In genomic region chr12:8648598-8649205, GRCh38 we compare ENCODE assay signal across 11 cellular contexts. TPM values are rescaled to one million over a fixed set of nuclear protein-coding genes. Genes with fewer than 3 reads are reported as not detected.
DNase-seq lines count a peak whose midpoint lies in the region; ATAC-seq, FAIRE-seq and TF ChIP-seq lines count a peak whose summit lies in the region.
"Had no signal": no experiment of that assay in that cellular context is flagged by ENCODE, and none has a peak within 500 bp of the region (broad histone marks: within the 10 kb centered on the region; RNA-seq: fewer than 3 reads in every experiment).

No MANE protein-coding gene starts in this region.

- no peak for TF ChIP-seq RAD21 in HepG2 (CRISPR knock-in tag; IDR thresholded peaks at IDR 0.05)

- H2AFZ ChIP-seq in HepG2 (ENCODE audit: low read length) (no peak overlapping the region), hepatocyte (no peak overlapping the region)

- H3K36me3 ChIP-seq in HepG2 (replicated peaks in 1 of 2; ENCODE audit: control insufficient read depth in 1 of 2, insufficient read depth in 2 of 2, low read length in 2 of 2) (no peaks in the 10 kb centered on the region), hepatocyte (replicated peaks; ENCODE audit: insufficient read depth, low read depth) (no peaks in the 10 kb centered on the region)

- H3K4me2 ChIP-seq in HepG2 (ENCODE audit: low read depth, low read length) (no peak overlapping the region), hepatocyte (no peak overlapping the region)

- no peak overlapping the region for H3K27ac ChIP-seq in HepG2 (ENCODE audit: extremely low read length, insufficient read depth, low read length)
- H3K27ac ChIP-seq in hepatocyte, result no peak overlapping the region

- no peak for TF ChIP-seq CTCF in HepG2 (CRISPR knock-in tag; IDR thresholded peaks at IDR 0.05)
- no peak for TF ChIP-seq CTCF in hepatocyte (IDR thresholded peaks at IDR 0.05; ENCODE audit: poor library complexity)

- H3K9me2 ChIP-seq in hepatocyte (replicated peaks; ENCODE audit: insufficient read depth), result no peaks in the 10 kb centered on the region

- H3K79me2 ChIP-seq in HepG2 (ENCODE audit: insufficient read depth, low read length) (no peaks in the 10 kb centered on the region), hepatocyte (no peaks in the 10 kb centered on the region)

- peak; percentile 19 for DNase-seq in activated CD4-positive, CD25-positive, alpha-beta regulatory T cell treated with anti-CD3 and anti-CD28 coated beads, Interleukin-2, amount 50 U/mL, for 16 hours (ENCODE audit: low read depth, low spot score)
- DNase-seq in stimulated activated CD4-positive, alpha-beta T cell treated with anti-CD3 and anti-CD28 coated beads, Interleukin-12 subunit alpha, Interleukin-12 subunit beta, amount 100 ng/mL, for 4 hours, result peak; percentile 35
- no peak for DNase-seq in left cardiac atrium
- DNase-seq in HepG2 (ENCODE audit: low spot score), result no peak
- DNase-seq in hepatocyte (ENCODE audit: low spot score), result no peak
- DNase-seq in NAMALWA (ENCODE audit: low spot score), result no peak
- DNase-seq: NCI-H82 had no signal

- H3K4me3 ChIP-seq in HepG2 (replicated peaks in 1 of 3; ENCODE audit: insufficient read depth in 1 of 3, low read depth in 2 of 3, low read length in 3 of 3) (no peak overlapping the region), hepatocyte (no peak overlapping the region)

- POLR2A ChIA-PET in HepG2 (lab: Yijun Ruan, JAX), result no interaction called here

- CTCF ChIA-PET in HepG2 (lab: Yijun Ruan, JAX; ENCODE audit: low intra/inter-chr PET ratio, low total read pairs), result no interaction called here

- in situ Hi-C loops in HepG2 (cut with HindIII; ENCODE audit: extremely low pct_ligation_motif_present, low pct_unique_long_range_greater_than_20kb), result no loop called here

- H4K20me1 ChIP-seq in HepG2 (ENCODE audit: insufficient read depth, low read length) (no peaks in the 10 kb centered on the region), hepatocyte (ENCODE audit: insufficient read depth, poor library complexity, severe bottlenecking) (no peaks in the 10 kb centered on the region)

- no peaks in the 10 kb centered on the region for H3K9me3 ChIP-seq in HepG2 (ENCODE audit: low read length)
- H3K9me3 ChIP-seq in hepatocyte (ENCODE audit: low read depth), result no peaks in the 10 kb centered on the region

- TF ChIP-seq EP300 in HepG2 (IDR thresholded peaks at IDR 0.05; ENCODE audit: low read depth in 2 of 2, low read length in 2 of 2) (no peak), HepG2 (CRISPR knock-in tag; IDR thresholded peaks at IDR 0.05; ENCODE audit: borderline replicate concordance) (no peak)

- 6% methylated on average over 5 of the region's 8 CpGs for WGBS in HepG2 (ENCODE audit: low lambda C conversion rate)
- WGBS in hepatocyte (ENCODE audit: low lambda C conversion rate, missing lambda C conversion rate), result 92% methylated on average over 8 of the region's 8 CpGs

- no peak for FAIRE-seq in HepG2 (lab: Jason Lieb, UNC)

- no peak for TF ChIP-seq POLR2A in HepG2 (IDR thresholded peaks at IDR 0.05; ENCODE audit: insufficient read depth in 1 of 2, low read depth in 2 of 2, low read length in 2 of 2)

- H3K4me1 ChIP-seq in HepG2 (ENCODE audit: insufficient read depth, low read length), result no peaks in the 10 kb centered on the region
- no peaks in the 10 kb centered on the region for H3K4me1 ChIP-seq in hepatocyte (ENCODE audit: insufficient read depth)

- ATAC-seq in GM18517 (IDR thresholded peaks at IDR 0.05; ENCODE audit: unreplicated experiment) (peak; percentile 67), HG02642 (IDR thresholded peaks at IDR 0.05; ENCODE audit: poor library complexity, unreplicated experiment) (peak; percentile 78), left cardiac atrium (no peak), HepG2 (no peak)
- ATAC-seq: naive thymus-derived CD8-positive, alpha-beta T cell had no signal

- intact Hi-C loops in left cardiac atrium (cut with DNase I) (no loop called here), HepG2 (cut with micrococcal nuclease; ENCODE audit: unreplicated experiment) (no loop called here)

- H3K9ac ChIP-seq in HepG2 (ENCODE audit: insufficient read depth, low read depth, low read length), result no peak overlapping the region

- no TSS peak for BruUV-seq in HepG2 (replicated peaks; lab: Mats Ljungman, UMichigan)

- H3K27me3 ChIP-seq in HepG2 (ENCODE audit: control insufficient read depth in 1 of 2, insufficient read depth in 2 of 2, low read length in 2 of 2), result peaks cover 0 to 9% of the 10 kb centered on the region in 2 experiments; a peak in 3 of 5 replicates
- H3K27me3 ChIP-seq in hepatocyte, result no peaks in the 10 kb centered on the region

RNA-seq across cellular contexts. Expression of gene MFAP5, which starts 13.9 kb away (rescaled TPM):
- total RNA-seq in left cardiac atrium (100 to 1,000 TPM in 1 of 2 donors, 10 to 100 TPM in 1; 64.8 to 120 TPM), HepG2 (2016; rRNA removed; fragmentation: Illumina TruSeq; extraction: Trizol) (not detected in 2 replicates), hepatocyte (1.7 and 1.9 TPM in 2 replicates)
- not detected in 2 replicates for total RNA-seq in HepG2 (2016; cell fraction: cytosol; rRNA removed; fragmentation: Illumina TruSeq; extraction: Trizol; ENCODE audit: low read depth)
- not detected in 2 replicates for total RNA-seq in HepG2 (2016; cell fraction: insoluble cytoplasmic fraction; rRNA removed; fragmentation: Illumina TruSeq; extraction: Trizol)
- total RNA-seq in HepG2 (2016; cell fraction: membrane; rRNA removed; fragmentation: Illumina TruSeq; extraction: Trizol), result not detected in 2 replicates
- not detected in 2 replicates for total RNA-seq in HepG2 (2016; cell fraction: nucleus; rRNA removed; fragmentation: Illumina TruSeq; extraction: Trizol)
- polyA plus RNA-seq in HepG2 (2011; rRNA removed) (0.07 TPM in 1 of 2 replicates, not detected in the other), hepatocyte (0.15 and 1.0 TPM in 2 replicates)
- 0.15 and 0.23 TPM in 2 replicates for polyA plus RNA-seq in HepG2 (2011; cell fraction: cytosol; rRNA removed)
- not detected in 2 replicates for polyA plus RNA-seq in HepG2 (2011; cell fraction: nucleus; rRNA removed)
- polyA plus RNA-seq in HepG2 (2012), result not detected in 2 replicates
- not detected in 2 replicates for polyA plus RNA-seq in HepG2 (2016; cell fraction: cytosol; fragmentation: Illumina TruSeq; extraction: Trizol; ENCODE audit: low read depth)
- polyA plus RNA-seq in HepG2 (2016; cell fraction: insoluble cytoplasmic fraction; fragmentation: Illumina TruSeq; extraction: Trizol; ENCODE audit: low read depth), result not detected in 2 replicates
- polyA plus RNA-seq in HepG2 (2016; cell fraction: membrane; fragmentation: Illumina TruSeq; extraction: Trizol; ENCODE audit: low read depth), result not detected in 2 replicates
- polyA plus RNA-seq in HepG2 (2016; cell fraction: nucleus; fragmentation: Illumina TruSeq; extraction: Trizol; ENCODE audit: insufficient read depth, low read depth), result not detected in 2 replicates
- polyA minus RNA-seq in HepG2 (2011; rRNA and poly(A)+ RNA removed; ENCODE audit: low replicate concordance), result 442 TPM in 1 of 2 replicates, not detected in the other
- 0.62 TPM in 1 of 2 replicates, not detected in the other for polyA minus RNA-seq in HepG2 (2011; cell fraction: cytosol; rRNA and poly(A)+ RNA removed)
- polyA minus RNA-seq in HepG2 (2011; cell fraction: nucleus; rRNA and poly(A)+ RNA removed), result 0.52 and 1.2 TPM in 2 replicates
- total RNA-seq: dermis microvascular lymphatic vessel endothelial cell; naive thymus-derived CD8-positive, alpha-beta T cell had no signal
- polyA plus RNA-seq: naive thymus-derived CD8-positive, alpha-beta T cell had no signal

RNA-seq across cellular contexts. Expression of gene AICDA, which starts 36.0 kb away (rescaled TPM):
- total RNA-seq in left cardiac atrium (under 1 TPM in 1 of 2 donors, not detected in 1; 0.10 TPM), HepG2 (2016; rRNA removed; fragmentation: Illumina TruSeq; extraction: Trizol) (not detected in 2 replicates), hepatocyte (0.12 and 0.23 TPM in 2 replicates)
- total RNA-seq in HepG2 (2016; cell fraction: cytosol; rRNA removed; fragmentation: Illumina TruSeq; extraction: Trizol; ENCODE audit: low read depth), result not detected in 2 replicates
- not detected in 2 replicates for total RNA-seq in HepG2 (2016; cell fraction: insoluble cytoplasmic fraction; rRNA removed; fragmentation: Illumina TruSeq; extraction: Trizol)
- total RNA-seq in HepG2 (2016; cell fraction: membrane; rRNA removed; fragmentation: Illumina TruSeq; extraction: Trizol), result not detected in 2 replicates
- not detected in 2 replicates for total RNA-seq in HepG2 (2016; cell fraction: nucleus; rRNA removed; fragmentation: Illumina TruSeq; extraction: Trizol)
- polyA plus RNA-seq in HepG2 (2011; rRNA removed) (not detected in 2 replicates), hepatocyte (not detected in 2 replicates)
- not detected in 2 replicates for polyA plus RNA-seq in HepG2 (2011; cell fraction: cytosol; rRNA removed)
- not detected in 2 replicates for polyA plus RNA-seq in HepG2 (2011; cell fraction: nucleus; rRNA removed)
- polyA plus RNA-seq in HepG2 (2012), result not detected in 2 replicates
- not detected in 2 replicates for polyA plus RNA-seq in HepG2 (2016; cell fraction: cytosol; fragmentation: Illumina TruSeq; extraction: Trizol; ENCODE audit: low read depth)
- not detected in 2 replicates for polyA plus RNA-seq in HepG2 (2016; cell fraction: insoluble cytoplasmic fraction; fragmentation: Illumina TruSeq; extraction: Trizol; ENCODE audit: low read depth)
- polyA plus RNA-seq in HepG2 (2016; cell fraction: membrane; fragmentation: Illumina TruSeq; extraction: Trizol; ENCODE audit: low read depth), result not detected in 2 replicates
- polyA plus RNA-seq in HepG2 (2016; cell fraction: nucleus; fragmentation: Illumina TruSeq; extraction: Trizol; ENCODE audit: insufficient read depth, low read depth), result not detected in 2 replicates
- polyA minus RNA-seq in HepG2 (2011; rRNA and poly(A)+ RNA removed; ENCODE audit: low replicate concordance), result 0.30 TPM in 1 of 2 replicates, not detected in the other
- polyA minus RNA-seq in HepG2 (2011; cell fraction: cytosol; rRNA and poly(A)+ RNA removed), result not detected in 2 replicates
- polyA minus RNA-seq in HepG2 (2011; cell fraction: nucleus; rRNA and poly(A)+ RNA removed), result not detected in 2 replicates
- total RNA-seq: dermis microvascular lymphatic vessel endothelial cell; naive thymus-derived CD8-positive, alpha-beta T cell had no signal
- polyA plus RNA-seq: naive thymus-derived CD8-positive, alpha-beta T cell had no signal

RNA-seq across cellular contexts. Expression of gene RIMKLB, which starts 49.1 kb away (rescaled TPM):
- total RNA-seq in left cardiac atrium, result 10 to 100 TPM; 15.7 to 16.5 TPM
- total RNA-seq in HepG2 (2016; rRNA removed; fragmentation: Illumina TruSeq; extraction: Trizol), result 0.21 and 0.33 TPM in 2 replicates
- not detected in 2 replicates for total RNA-seq in HepG2 (2016; cell fraction: cytosol; rRNA removed; fragmentation: Illumina TruSeq; extraction: Trizol; ENCODE audit: low read depth)
- 0.22 and 0.39 TPM in 2 replicates for total RNA-seq in HepG2 (2016; cell fraction: insoluble cytoplasmic fraction; rRNA removed; fragmentation: Illumina TruSeq; extraction: Trizol)
- total RNA-seq in HepG2 (2016; cell fraction: membrane; rRNA removed; fragmentation: Illumina TruSeq; extraction: Trizol), result 0.03 TPM in 1 of 2 replicates, not detected in the other
- 0.78 and 1.7 TPM in 2 replicates for total RNA-seq in HepG2 (2016; cell fraction: nucleus; rRNA removed; fragmentation: Illumina TruSeq; extraction: Trizol)
- 0.35 and 0.40 TPM in 2 replicates for polyA plus RNA-seq in HepG2 (2011; rRNA removed)
- 0.15 and 0.18 TPM in 2 replicates for polyA plus RNA-seq in HepG2 (2011; cell fraction: cytosol; rRNA removed)
- 0.96 and 2.2 TPM in 2 replicates for polyA plus RNA-seq in HepG2 (2011; cell fraction: nucleus; rRNA removed)
- 0.52 and 1.0 TPM in 2 replicates for polyA plus RNA-seq in HepG2 (2012)
- not detected in 2 replicates for polyA plus RNA-seq in HepG2 (2016; cell fraction: cytosol; fragmentation: Illumina TruSeq; extraction: Trizol; ENCODE audit: low read depth)
- 0.30 TPM in 1 of 2 replicates, not detected in the other for polyA plus RNA-seq in HepG2 (2016; cell fraction: insoluble cytoplasmic fraction; fragmentation: Illumina TruSeq; extraction: Trizol; ENCODE audit: low read depth)
- polyA plus RNA-seq in HepG2 (2016; cell fraction: membrane; fragmentation: Illumina TruSeq; extraction: Trizol; ENCODE audit: low read depth), result not detected in 2 replicates
- polyA plus RNA-seq in HepG2 (2016; cell fraction: nucleus; fragmentation: Illumina TruSeq; extraction: Trizol; ENCODE audit: insufficient read depth, low read depth), result 1.3 and 1.8 TPM in 2 replicates
- polyA minus RNA-seq in HepG2 (2011; rRNA and poly(A)+ RNA removed; ENCODE audit: low replicate concordance), result 0.06 and 372 TPM in 2 replicates
- 0.89 and 1.3 TPM in 2 replicates for polyA minus RNA-seq in HepG2 (2011; cell fraction: cytosol; rRNA and poly(A)+ RNA removed)
- 2.2 and 2.6 TPM in 2 replicates for polyA minus RNA-seq in HepG2 (2011; cell fraction: nucleus; rRNA and poly(A)+ RNA removed)
- 28.9 and 37.3 TPM in 2 replicates for total RNA-seq in hepatocyte
- 20.7 and 25.7 TPM in 2 replicates for polyA plus RNA-seq in hepatocyte

Comparison
In these comparisons a context has a peak if more than half of its experiments do, and no peak if none do; other contexts are left out.
1. ATAC-seq: peak in GM18517 (single experiment) and HG02642 (single experiment); none in left cardiac atrium (0 of 2) and HepG2 (single experiment).
2. DNase-seq: peak in activated CD4-positive, CD25-positive, alpha-beta regulatory T cell treated with anti-CD3 and anti-CD28 coated beads, Interleukin-2, amount 50 U/mL, for 16 hours (single experiment) and stimulated activated CD4-positive, alpha-beta T cell treated with anti-CD3 and anti-CD28 coated beads, Interleukin-12 subunit alpha, Interleukin-12 subunit beta, amount 100 ng/mL, for 4 hours (single experiment); none in left cardiac atrium (single experiment), HepG2 (single experiment), hepatocyte (single experiment) and NAMALWA (single experiment).
3. RNA of gene MFAP5, which starts 13.9 kb away (total RNA-seq): 64.8 to 120 TPM in left cardiac atrium; 1.7 to 1.9 TPM in hepatocyte and not detected in HepG2; every median in the first group is over 10 times any median in the second.
4. RNA of gene RIMKLB, which starts 49.1 kb away (total RNA-seq): 28.9 to 37.3 TPM in hepatocyte and 15.7 to 16.5 TPM in left cardiac atrium; 0.03 to 1.7 TPM in HepG2; every median in the first group is over 4 times any median in the second.